Comparison of ENCODE assay signal across 1 cellular context in genomic region chr19:51552608-51552995, GRCh38.
A peak's percentile ranks its signal among the peaks of the same experiment; 100 is the strongest.
TF ChIP-seq lines count a peak whose summit lies in the region.

No MANE protein-coding gene starts in this region.

TF ChIP-seq in HepG2, 621 proteins besides CTCF, POLR2A, EP300 and RAD21:
- no peak for TF ChIP-seq ZMAT3 (CRISPR knock-in tag; conservative IDR thresholded peaks at IDR 0.05)
- TF ChIP-seq NBN (conservative IDR thresholded peaks at IDR 0.05): 0 out of 2 replicates have a peak, but pooled peaks have one; percentile 27
- TF ChIP-seq ZNF839 (CRISPR knock-in tag; IDR thresholded peaks at IDR 0.05; ENCODE audit: borderline replicate concordance): no peak
